In genomic region chr6:70903665-70904452, GRCh38 we compare ENCODE assay signal across 12 cellular contexts. TPM values are rescaled to one million over a fixed set of nuclear protein-coding genes. Genes with fewer than 3 reads are reported as not detected.
"Had no signal": no experiment of that assay in that cellular context is flagged by ENCODE, and none has a peak within 500 bp of the region (broad histone marks: within the 10 kb centered on the region; RNA-seq: fewer than 3 reads in every experiment).

No MANE protein-coding gene starts in this region.

- H3K9me3 ChIP-seq: HAP-1 had no signal

- H3K36me3 ChIP-seq: HAP-1 had no signal

- ATAC-seq: HCT116 had no signal

- H3K27ac ChIP-seq: GM23248, KMS-11 had no signal

- H3K4me3 ChIP-seq: GM23248, HAP-1 had no signal

- H3K4me2 ChIP-seq: KMS-11 had no signal

- FAIRE-seq: HTR-8/SVneo had no signal

- DNase-seq: GM23248, GOT3, H7, HFFc6, Karpas-422, KBM-7 had no signal

RNA-seq across cellular contexts. Expression of gene B3GAT2, which starts 53.0 kb away (rescaled TPM):
- total RNA-seq: GM23248, H4, HFFc6, HT-29 had no signal
